Comparison of ENCODE assay signal across 20 cellular contexts in the genomic region with DNA sequence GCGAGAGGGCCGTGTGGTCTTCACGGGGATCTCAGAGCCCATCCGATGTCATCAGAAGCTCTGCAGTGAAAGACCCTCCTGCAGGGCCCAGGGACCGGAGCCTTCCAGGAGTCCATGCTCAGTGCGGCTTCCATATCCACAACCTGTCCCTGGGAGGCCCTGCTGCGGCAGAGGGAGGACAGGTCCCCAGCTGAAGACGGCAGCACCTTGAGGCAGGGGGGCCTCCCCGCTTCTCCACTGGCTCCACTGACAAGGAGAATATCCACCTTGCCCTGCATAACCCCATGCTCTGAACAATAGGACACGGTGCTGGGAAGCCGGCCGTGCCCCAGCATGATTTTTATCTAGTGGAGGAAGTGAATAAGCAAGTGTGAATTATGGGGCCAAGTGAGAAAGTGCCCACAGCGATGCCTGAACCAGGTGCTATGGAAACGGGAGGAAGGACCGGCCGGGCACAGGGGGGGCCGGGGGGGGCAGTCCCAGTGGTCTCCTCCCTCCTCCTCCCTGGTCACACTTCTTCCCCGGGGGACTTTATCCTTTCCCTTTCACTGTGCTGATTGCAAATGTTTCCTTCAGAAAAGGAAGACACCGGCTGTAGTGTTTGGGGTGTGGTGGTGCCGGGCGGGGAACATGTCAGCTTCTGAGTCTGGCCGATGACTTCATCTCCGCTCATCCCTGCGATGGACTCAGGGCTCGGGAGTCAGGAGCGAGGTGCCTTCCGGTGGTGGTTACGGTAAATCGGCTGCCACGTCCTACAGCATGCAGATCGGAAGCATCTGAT.
DNase-seq lines count a peak whose midpoint lies in the region; ATAC-seq, FAIRE-seq and TF ChIP-seq lines count a peak whose summit lies in the region.
"Had no signal": no experiment of that assay in that cellular context is flagged by ENCODE, and none has a peak within 500 bp of the region (broad histone marks: within the 10 kb centered on the region; RNA-seq: fewer than 3 reads in every experiment).

No MANE protein-coding gene starts in this region.

- no peak for TF ChIP-seq EP300 in K562 (IDR thresholded peaks at IDR 0.05; ENCODE audit: low read length)

- POLR2A ChIA-PET in K562 (lab: Yijun Ruan, JAX): interaction anchor here (0.6 kb wide), 2 partner anchors 10 to 1034 kb away, joined by 4 read pairs; no protein-coding TSS in a partner anchor

- no peak overlapping the region for H3K4me2 ChIP-seq in K562 (ENCODE audit: insufficient read depth, low read length)
- H3K4me2 ChIP-seq: KMS-11 had no signal

- no peaks in the 10 kb centered on the region for H3K79me2 ChIP-seq in K562 (ENCODE audit: control insufficient read depth, insufficient read depth, low read length)

- DNase-seq in heart left ventricle (peak in 3 of 5 donors; percentile 13 to 40 (median 35)), left ventricle myocardium inferior (no peak), K562 (ENCODE audit: extremely low read depth in 1 of 4, low spot score in 3 of 4) (no peak), lower lobe of right lung (peak; percentile 44), urothelium cell line (ENCODE audit: low spot score) (peak; percentile 45), DMS79 treated with DMSO at 0.1 percent for 48 hours (lab: John Stamatoyannopoulos, UW) (no peak), adrenal gland (no peak)
- DNase-seq: activated CD4-positive, alpha-beta T cell treated with anti-CD3 and anti-CD28 coated beads, Interleukin-2, amount 10 ng/mL, durations not matched to agents 7 days and 5 days; activated T-cell treated with anti-CD3 and anti-CD28 coated beads, Interleukin-2, amount 50 U/mL, for 24 hours; central memory CD4-positive, alpha-beta T cell; effector CD8-positive, alpha-beta T cell; naive thymus-derived CD4-positive, alpha-beta T cell; NCI-H146; NCI-H345; psoas muscle; stimulated activated CD4-positive, alpha-beta T cell treated with anti-CD3 and anti-CD28 coated beads, Interleukin-15, amount 100 ng/mL, for 24 hours; stomach; T1000 had no signal

- no TSS peak for BruUV-seq in K562 (replicated peaks; lab: Mats Ljungman, UMichigan)

- H3K9me3 ChIP-seq in heart left ventricle: no peaks in the 10 kb centered on the region
- no peaks in the 10 kb centered on the region for H3K9me3 ChIP-seq in left ventricle myocardium inferior (replicated peaks)
- H3K9me3 ChIP-seq in K562 (replicated peaks; ENCODE audit: control insufficient read depth, insufficient read depth, low read depth, low read length): no peaks in the 10 kb centered on the region
- no peaks in the 10 kb centered on the region for H3K9me3 ChIP-seq in lower lobe of right lung
- H3K9me3 ChIP-seq in adrenal gland (replicated peaks in 1 of 3): no peaks in the 10 kb centered on the region
- H3K9me3 ChIP-seq: psoas muscle, stomach had no signal

- WGBS in heart left ventricle, 4 donors: 39 to 54% (median 49%) methylated on average over 24 to 31 of the region's 31 CpGs
- WGBS in K562 (ENCODE audit: insufficient coverage, low coverage, missing lambda C conversion rate): 1% methylated on average over 29 of the region's 31 CpGs
- 64 to 66% (median 64%) methylated on average over 23 to 31 of the region's 31 CpGs for WGBS in adrenal gland, 4 donors

- in situ Hi-C loops in K562 (cut with MboI): no loop called here

- H3K4me1 ChIP-seq in heart left ventricle (peaks cover 0 to 5% (median 0%) of the 10 kb centered on the region in 12 donors), left ventricle myocardium inferior (peaks cover 5% of the 10 kb centered on the region), K562 (replicated peaks in 1 of 2; ENCODE audit: control insufficient read depth in 2 of 2, insufficient read depth in 2 of 2, low read length in 2 of 2) (no peaks in the 10 kb centered on the region; a peak in 1 of 5 replicates), lower lobe of right lung (peaks cover 17% of the 10 kb centered on the region), adrenal gland (replicated peaks in 1 of 2) (no peaks in the 10 kb centered on the region)
- H3K4me1 ChIP-seq: psoas muscle, stomach had no signal

- ATAC-seq in heart left ventricle: peak in 2 of 4 donors; percentile 40 to 67
- no peak for ATAC-seq in K562
- ATAC-seq in lower lobe of right lung: peak; percentile 29 to 41
- ATAC-seq in GM19463 (IDR thresholded peaks at IDR 0.05; ENCODE audit: unreplicated experiment): no peak
- ATAC-seq: naive thymus-derived CD4-positive, alpha-beta T cell had no signal

- no peak overlapping the region for H3K9ac ChIP-seq in K562 (ENCODE audit: insufficient read depth in 1 of 2, low read depth in 2 of 2, low read length in 2 of 2)
- H3K9ac ChIP-seq: KMS-11 had no signal

- H3K27ac ChIP-seq in heart left ventricle (no peak overlapping the region), left ventricle myocardium inferior (replicated peaks) (no peak overlapping the region), K562 (ENCODE audit: extremely low read depth, low read depth, low read length) (no peak overlapping the region), lower lobe of right lung (no peak overlapping the region), adrenal gland (no peak overlapping the region)
- H3K27ac ChIP-seq: KMS-11, psoas muscle, stomach had no signal

- peaks cover 11% of the 10 kb centered on the region; the same call in 1 of the 2 replicates for H4K20me1 ChIP-seq in K562 (replicated peaks; ENCODE audit: control insufficient read depth, insufficient read depth, low read length)

- FAIRE-seq in K562 (lab: Jason Lieb, UNC): no peak
- FAIRE-seq in urothelium cell line (lab: Jason Lieb, UNC): no peak

- peaks cover 0 to 5% (median 0%) of the 10 kb centered on the region in 9 donors for H3K27me3 ChIP-seq in heart left ventricle
- H3K27me3 ChIP-seq in left ventricle myocardium inferior (ENCODE audit: low read depth): peaks cover 28% of the 10 kb centered on the region
- peaks cover 21 to 65% of the 10 kb centered on the region in 2 experiments for H3K27me3 ChIP-seq in K562 (ENCODE audit: control insufficient read depth in 2 of 2, insufficient read depth in 2 of 2, low read length in 2 of 2)
- H3K27me3 ChIP-seq in lower lobe of right lung (ENCODE audit: low read depth): peaks cover 9% of the 10 kb centered on the region
- H3K27me3 ChIP-seq in adrenal gland: peaks cover 6% of the 10 kb centered on the region

- H3K36me3 ChIP-seq in heart left ventricle: no peaks in the 10 kb centered on the region
- H3K36me3 ChIP-seq in left ventricle myocardium inferior: no peaks in the 10 kb centered on the region
- H3K36me3 ChIP-seq in K562 (ENCODE audit: control insufficient read depth, insufficient read depth, low read length): no peaks in the 10 kb centered on the region
- H3K36me3 ChIP-seq in lower lobe of right lung: no peaks in the 10 kb centered on the region
- no peaks in the 10 kb centered on the region for H3K36me3 ChIP-seq in adrenal gland (replicated peaks in 1 of 2)
- H3K36me3 ChIP-seq: stomach had no signal

- CTCF ChIA-PET in K562 (lab: Yijun Ruan, JAX; ENCODE audit: low intra/inter-chr PET ratio): no interaction called here

- no peak for TF ChIP-seq RAD21 in K562 (CRISPR knock-in tag; conservative IDR thresholded peaks at IDR 0.05 in 1 of 2, IDR thresholded peaks at IDR 0.05 in 1 of 2)

- H3K9me1 ChIP-seq in K562 (ENCODE audit: control insufficient read depth, insufficient read depth, low read length): no peaks in the 10 kb centered on the region

- TF ChIP-seq CTCF in heart left ventricle (IDR thresholded peaks at IDR 0.05) (no peak), left ventricle myocardium inferior (IDR thresholded peaks at IDR 0.05; ENCODE audit: borderline replicate concordance) (no peak), K562 (IDR thresholded peaks at IDR 0.05 in 2 of 3, conservative IDR thresholded peaks at IDR 0.05 in 1 of 3; ENCODE audit: insufficient read depth in 2 of 3, low read depth in 1 of 3, low read length in 3 of 3) (no peak), lower lobe of right lung (IDR thresholded peaks at IDR 0.05) (no peak), adrenal gland (IDR thresholded peaks at IDR 0.05) (no peak)

- TF ChIP-seq POLR2A in heart left ventricle (IDR thresholded peaks at IDR 0.05) (no peak), K562 (conservative IDR thresholded peaks at IDR 0.05) (no peak), adrenal gland (IDR thresholded peaks at IDR 0.05) (no peak)

- no peak overlapping the region for H2AFZ ChIP-seq in K562 (ENCODE audit: low read depth, low read length)

- H3K4me3 ChIP-seq in heart left ventricle (no peak overlapping the region), left ventricle myocardium inferior (no peak overlapping the region), K562 (no peak overlapping the region), lower lobe of right lung (no peak overlapping the region), adrenal gland (no peak overlapping the region)
- H3K4me3 ChIP-seq: psoas muscle, stomach had no signal

- intact Hi-C loops in heart left ventricle (cut with DNase I): no loop called here
- intact Hi-C loops in left ventricle myocardium inferior (cut with micrococcal nuclease): no loop called here
- intact Hi-C loops in K562 (cut with micrococcal nuclease): no loop called here
- intact Hi-C loops in lower lobe of right lung (cut with DNase I): no loop called here
- intact Hi-C loops in adrenal gland (cut with DNase I): no loop called here

TF ChIP-seq in K562, 482 proteins besides CTCF, POLR2A, EP300 and RAD21:
- TF ChIP-seq ZNF384 (IDR thresholded peaks at IDR 0.05; ENCODE audit: low read depth, low read length) (no peak), ZNF79 (CRISPR knock-in tag; IDR thresholded peaks at IDR 0.05; ENCODE audit: low read depth) (peak; percentile 84)

Comparison
In these comparisons a context has a peak if more than half of its experiments do, and no peak if none do; other contexts are left out.
1. DNase-seq: peak in heart left ventricle (3 of 5), lower lobe of right lung (single experiment) and urothelium cell line (single experiment); none in left ventricle myocardium inferior (single experiment), K562 (0 of 4), DMS79 treated with DMSO at 0.1 percent for 48 hours (single experiment) and adrenal gland (0 of 7).
2. ATAC-seq: peak in lower lobe of right lung (2 of 2); none in K562 (single experiment) and GM19463 (single experiment).